Comparison of ENCODE assay signal across 1 cellular context in genomic region chr15:66095871-66096710, GRCh38.
TF ChIP-seq lines count a peak whose summit lies in the region.

No MANE protein-coding gene starts in this region.

TF ChIP-seq in HepG2, 621 proteins besides CTCF, POLR2A, EP300 and RAD21 (continued from another document and continues in another):
- TF ChIP-seq ZUFSP (CRISPR knock-in tag; IDR thresholded peaks at IDR 0.05; ENCODE audit: borderline replicate concordance) (no peak), CBX2 (IDR thresholded peaks at IDR 0.05; ENCODE audit: low read depth, low read length) (no peak), CBX2 (CRISPR knock-in tag; IDR thresholded peaks at IDR 0.05; ENCODE audit: low read depth) (no peak), ZNF430 (CRISPR knock-in tag; IDR thresholded peaks at IDR 0.05) (no peak), ETV6 (CRISPR knock-in tag; conservative IDR thresholded peaks at IDR 0.05) (no peak), MIXL1 (CRISPR knock-in tag; IDR thresholded peaks at IDR 0.05) (no peak), ZNF12 (CRISPR knock-in tag; IDR thresholded peaks at IDR 0.05) (no peak), SOX6 (IDR thresholded peaks at IDR 0.05) (no peak), SOX6 (CRISPR knock-in tag; IDR thresholded peaks at IDR 0.05) (peak; percentile 29; the same call in 1 of the 2 replicates), SNRNP70 (IDR thresholded peaks at IDR 0.05; ENCODE audit: low read depth, low read length) (no peak), EED (CRISPR knock-in tag; IDR thresholded peaks at IDR 0.05) (no peak), ZNF790 (CRISPR knock-in tag; IDR thresholded peaks at IDR 0.05; ENCODE audit: borderline replicate concordance) (no peak), STAG1 (CRISPR knock-in tag; IDR thresholded peaks at IDR 0.05) (peak; percentile 11; the same call in 1 of the 2 replicates), ZNF792 (CRISPR knock-in tag; IDR thresholded peaks at IDR 0.05) (no peak), CENPX (CRISPR knock-in tag; IDR thresholded peaks at IDR 0.05) (no peak), POLR2AphosphoS2 (IDR thresholded peaks at IDR 0.05; ENCODE audit: low read depth, low read length) (no peak), ZKSCAN8 (CRISPR knock-in tag; IDR thresholded peaks at IDR 0.05; ENCODE audit: borderline replicate concordance) (0 out of 2 replicates have a peak, but pooled peaks have one; percentile 25), DR1 (CRISPR knock-in tag; IDR thresholded peaks at IDR 0.05) (no peak), ETV5 (CRISPR knock-in tag; IDR thresholded peaks at IDR 0.05; ENCODE audit: borderline replicate concordance) (no peak), ZNF713 (CRISPR knock-in tag; IDR thresholded peaks at IDR 0.05) (no peak), ZNF678 (CRISPR knock-in tag; IDR thresholded peaks at IDR 0.05) (no peak), PRDM15 (CRISPR knock-in tag; IDR thresholded peaks at IDR 0.05) (no peak), NBN (conservative IDR thresholded peaks at IDR 0.05) (no peak), KAT7 (CRISPR knock-in tag; IDR thresholded peaks at IDR 0.05; ENCODE audit: borderline replicate concordance) (no peak), SNAI1 (CRISPR knock-in tag; IDR thresholded peaks at IDR 0.05; ENCODE audit: borderline replicate concordance) (no peak), ZNF281 (CRISPR knock-in tag; IDR thresholded peaks at IDR 0.05; ENCODE audit: borderline replicate concordance) (peak; percentile 90), YY1 (IDR thresholded peaks at IDR 0.05; ENCODE audit: insufficient read depth, insufficient replicate concordance, low read depth, low read length) (no peak), ZNF552 (CRISPR knock-in tag; IDR thresholded peaks at IDR 0.05; ENCODE audit: borderline replicate concordance) (no peak), ARID5B (CRISPR knock-in tag; IDR thresholded peaks at IDR 0.05) (peak; percentile 34; the same call in 1 of the 2 replicates), NCOA5 (CRISPR knock-in tag; IDR thresholded peaks at IDR 0.05) (no peak), IKZF1 (IDR thresholded peaks at IDR 0.05) (no peak), SOX13 (IDR thresholded peaks at IDR 0.05) (no peak), SOX13 (CRISPR knock-in tag; conservative IDR thresholded peaks at IDR 0.05 in 1 of 2, IDR thresholded peaks at IDR 0.05 in 1 of 2) (no peak), ZC3H4 (CRISPR knock-in tag; IDR thresholded peaks at IDR 0.05; ENCODE audit: borderline replicate concordance) (no peak), HOXA3 (CRISPR knock-in tag; IDR thresholded peaks at IDR 0.05) (no peak), RBM22 (optimal IDR thresholded peaks at IDR 0.05; ENCODE audit: low read length) (no peak), ZNF33B (CRISPR knock-in tag; IDR thresholded peaks at IDR 0.05) (no peak)
- TF ChIP-seq, protein P1, sequence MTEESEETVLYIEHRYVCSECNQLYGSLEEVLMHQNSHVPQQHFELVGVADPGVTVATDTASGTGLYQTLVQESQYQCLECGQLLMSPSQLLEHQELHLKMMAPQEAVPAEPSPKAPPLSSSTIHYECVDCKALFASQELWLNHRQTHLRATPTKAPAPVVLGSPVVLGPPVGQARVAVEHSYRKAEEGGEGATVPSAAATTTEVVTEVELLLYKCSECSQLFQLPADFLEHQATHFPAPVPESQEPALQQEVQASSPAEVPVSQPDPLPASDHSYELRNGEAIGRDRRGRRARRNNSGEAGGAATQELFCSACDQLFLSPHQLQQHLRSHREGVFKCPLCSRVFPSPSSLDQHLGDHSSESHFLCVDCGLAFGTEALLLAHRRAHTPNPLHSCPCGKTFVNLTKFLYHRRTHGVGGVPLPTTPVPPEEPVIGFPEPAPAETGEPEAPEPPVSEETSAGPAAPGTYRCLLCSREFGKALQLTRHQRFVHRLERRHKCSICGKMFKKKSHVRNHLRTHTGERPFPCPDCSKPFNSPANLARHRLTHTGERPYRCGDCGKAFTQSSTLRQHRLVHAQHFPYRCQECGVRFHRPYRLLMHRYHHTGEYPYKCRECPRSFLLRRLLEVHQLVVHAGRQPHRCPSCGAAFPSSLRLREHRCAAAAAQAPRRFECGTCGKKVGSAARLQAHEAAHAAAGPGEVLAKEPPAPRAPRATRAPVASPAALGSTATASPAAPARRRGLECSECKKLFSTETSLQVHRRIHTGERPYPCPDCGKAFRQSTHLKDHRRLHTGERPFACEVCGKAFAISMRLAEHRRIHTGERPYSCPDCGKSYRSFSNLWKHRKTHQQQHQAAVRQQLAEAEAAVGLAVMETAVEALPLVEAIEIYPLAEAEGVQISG (CRISPR knock-in tag; IDR thresholded peaks at IDR 0.05) = no peak
- TF ChIP-seq, protein P2, sequence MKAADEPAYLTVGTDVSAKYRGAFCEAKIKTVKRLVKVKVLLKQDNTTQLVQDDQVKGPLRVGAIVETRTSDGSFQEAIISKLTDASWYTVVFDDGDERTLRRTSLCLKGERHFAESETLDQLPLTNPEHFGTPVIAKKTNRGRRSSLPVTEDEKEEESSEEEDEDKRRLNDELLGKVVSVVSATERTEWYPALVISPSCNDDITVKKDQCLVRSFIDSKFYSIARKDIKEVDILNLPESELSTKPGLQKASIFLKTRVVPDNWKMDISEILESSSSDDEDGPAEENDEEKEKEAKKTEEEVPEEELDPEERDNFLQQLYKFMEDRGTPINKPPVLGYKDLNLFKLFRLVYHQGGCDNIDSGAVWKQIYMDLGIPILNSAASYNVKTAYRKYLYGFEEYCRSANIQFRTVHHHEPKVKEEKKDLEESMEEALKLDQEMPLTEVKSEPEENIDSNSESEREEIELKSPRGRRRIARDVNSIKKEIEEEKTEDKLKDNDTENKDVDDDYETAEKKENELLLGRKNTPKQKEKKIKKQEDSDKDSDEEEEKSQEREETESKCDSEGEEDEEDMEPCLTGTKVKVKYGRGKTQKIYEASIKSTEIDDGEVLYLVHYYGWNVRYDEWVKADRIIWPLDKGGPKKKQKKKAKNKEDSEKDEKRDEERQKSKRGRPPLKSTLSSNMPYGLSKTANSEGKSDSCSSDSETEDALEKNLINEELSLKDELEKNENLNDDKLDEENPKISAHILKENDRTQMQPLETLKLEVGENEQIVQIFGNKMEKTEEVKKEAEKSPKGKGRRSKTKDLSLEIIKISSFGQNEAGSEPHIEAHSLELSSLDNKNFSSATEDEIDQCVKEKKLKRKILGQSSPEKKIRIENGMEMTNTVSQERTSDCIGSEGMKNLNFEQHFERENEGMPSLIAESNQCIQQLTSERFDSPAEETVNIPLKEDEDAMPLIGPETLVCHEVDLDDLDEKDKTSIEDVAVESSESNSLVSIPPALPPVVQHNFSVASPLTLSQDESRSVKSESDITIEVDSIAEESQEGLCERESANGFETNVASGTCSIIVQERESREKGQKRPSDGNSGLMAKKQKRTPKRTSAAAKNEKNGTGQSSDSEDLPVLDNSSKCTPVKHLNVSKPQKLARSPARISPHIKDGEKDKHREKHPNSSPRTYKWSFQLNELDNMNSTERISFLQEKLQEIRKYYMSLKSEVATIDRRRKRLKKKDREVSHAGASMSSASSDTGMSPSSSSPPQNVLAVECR (CRISPR knock-in tag; IDR thresholded peaks at IDR 0.05; ENCODE audit: borderline replicate concordance) = no peak
